Comparison of ENCODE assay signal across 9 cellular contexts in genomic region chr11:1826552-1827094, GRCh38. TPM values are rescaled to one million over a fixed set of nuclear protein-coding genes. Genes with fewer than 3 reads are reported as not detected.
A peak's percentile ranks its signal among the peaks of the same experiment; 100 is the strongest.
DNase-seq lines count a peak whose midpoint lies in the region; ATAC-seq and TF ChIP-seq lines count a peak whose summit lies in the region.
"Had no signal": no experiment of that assay in that cellular context is flagged by ENCODE, and none has a peak within 500 bp of the region (broad histone marks: within the 10 kb centered on the region; RNA-seq: fewer than 3 reads in every experiment).

No MANE protein-coding gene starts in this region.

- no peaks in the 10 kb centered on the region for H3K79me1 ChIP-seq in mesendoderm (ENCODE audit: low read length)

- H4K5ac ChIP-seq in mesendoderm (ENCODE audit: low read length), result no peak overlapping the region

- intact Hi-C loops in body of pancreas (cut with DNase I), result loop anchor here (5.0 kb wide), 1 partner anchor 51 kb away; no protein-coding TSS in a partner anchor

- TF ChIP-seq POLR2A in body of pancreas (IDR thresholded peaks at IDR 0.05), result no peak

- no peak overlapping the region for H4K8ac ChIP-seq in mesendoderm (ENCODE audit: low read depth, low read length)

- H3K9me2 ChIP-seq in Karpas-422 (replicated peaks; ENCODE audit: insufficient read depth, low read length), result no peaks in the 10 kb centered on the region

- H2BK15ac ChIP-seq in mesendoderm (replicated peaks; ENCODE audit: low read depth), result no peak overlapping the region

- no peak overlapping the region for H3K23ac ChIP-seq in mesendoderm (ENCODE audit: low read length)

- no peak overlapping the region for H3K4ac ChIP-seq in mesendoderm (ENCODE audit: low read depth, low read length)

- WGBS in body of pancreas, 2 donors, result 70% methylated on average over 14 of the region's 15 CpGs; no CpG with 5 or more reads in 1 of the 2 donors
- WGBS in mesendoderm (ENCODE audit: extremely low coverage, insufficient coverage, low lambda C conversion rate), result no CpG with 5 or more reads among the region's 15 CpGs

- TF ChIP-seq CTCF in AG09309 (IDR thresholded peaks at IDR 0.05; ENCODE audit: control insufficient read depth, insufficient read depth, low read depth, low read length, missing control alignments), result peak; percentile 41
- no peak for TF ChIP-seq CTCF in body of pancreas (IDR thresholded peaks at IDR 0.05)
- TF ChIP-seq CTCF in omental fat pad (IDR thresholded peaks at IDR 0.05), result no peak

- ATAC-seq in body of pancreas (peak; percentile 6), omental fat pad (ENCODE audit: low FRiP score) (no peak), GM18858 (IDR thresholded peaks at IDR 0.05; ENCODE audit: unreplicated experiment) (no peak)

- H2AK5ac ChIP-seq in mesendoderm (ENCODE audit: low read length), result no peak overlapping the region

- H3K9ac ChIP-seq in Karpas-422 (ENCODE audit: low read length) (no peak overlapping the region), mesendoderm (ENCODE audit: low read length) (no peak overlapping the region)

- H3K36me3 ChIP-seq in Karpas-422 (ENCODE audit: insufficient read depth, low read length) (no peaks in the 10 kb centered on the region), body of pancreas (replicated peaks in 1 of 2; ENCODE audit: insufficient read depth in 1 of 2, low read depth in 2 of 2) (no peaks in the 10 kb centered on the region), mesendoderm (ENCODE audit: control insufficient read depth, insufficient read depth, low read length) (no peaks in the 10 kb centered on the region)

- no peaks in the 10 kb centered on the region for H3K27me3 ChIP-seq in Karpas-422 (ENCODE audit: low read length)
- H3K27me3 ChIP-seq in body of pancreas, result no peaks in the 10 kb centered on the region
- H3K27me3 ChIP-seq in mesendoderm (ENCODE audit: insufficient read depth, low read length, poor library complexity), result no peaks in the 10 kb centered on the region

- no peaks in the 10 kb centered on the region for H3K4me1 ChIP-seq in Karpas-422 (ENCODE audit: low read length)
- peaks cover 67% of the 10 kb centered on the region for H3K4me1 ChIP-seq in body of pancreas
- H3K4me1 ChIP-seq in mesendoderm (ENCODE audit: control insufficient read depth, low read depth, low read length), result no peaks in the 10 kb centered on the region

- H3K56ac ChIP-seq in mesendoderm (ENCODE audit: low read length), result no peak overlapping the region

- H2AFZ ChIP-seq in Karpas-422 (ENCODE audit: low read length), result no peak overlapping the region

- H3K27ac ChIP-seq in Karpas-422 (ENCODE audit: low read length) (no peak overlapping the region), body of pancreas (peak overlapping the region; percentile 37 to 84 (median 74)), mesendoderm (ENCODE audit: low read depth, low read length) (no peak overlapping the region)

- H3K79me2 ChIP-seq in Karpas-422 (ENCODE audit: low read length) (no peaks in the 10 kb centered on the region), mesendoderm (ENCODE audit: control insufficient read depth, insufficient read depth, low read length) (no peaks in the 10 kb centered on the region)

- H3K4me3 ChIP-seq in AG09309 (ENCODE audit: control insufficient read depth, low read depth, low read length), result no peak overlapping the region
- H3K4me3 ChIP-seq in Karpas-422 (ENCODE audit: low read length), result no peak overlapping the region
- no peak overlapping the region for H3K4me3 ChIP-seq in body of pancreas
- no peak overlapping the region for H3K4me3 ChIP-seq in mesendoderm (ENCODE audit: low read length)

- no peaks in the 10 kb centered on the region for H3K9me3 ChIP-seq in Karpas-422 (ENCODE audit: low read length)
- H3K9me3 ChIP-seq in body of pancreas, result no peaks in the 10 kb centered on the region

- DNase-seq in AG09309 (ENCODE audit: low read depth) (peak; percentile 29), Karpas-422 (peak; percentile 48), body of pancreas (peak; percentile 56 to 65 (median 60)), mesendoderm (peak; percentile 35), omental fat pad (ENCODE audit: low spot score) (no peak), LoVo (ENCODE audit: low spot score) (no peak), NCI-H1694 (lab: John Stamatoyannopoulos, UW) (no peak)

- no peak overlapping the region for H2BK5ac ChIP-seq in mesendoderm (ENCODE audit: low read length)

- H3K4me2 ChIP-seq in Karpas-422 (ENCODE audit: low read depth, low read length, poor library complexity, severe bottlenecking), result no peak overlapping the region
- no peak overlapping the region for H3K4me2 ChIP-seq in mesendoderm (ENCODE audit: low read length)

- H3K18ac ChIP-seq in mesendoderm (ENCODE audit: low read length), result no peak overlapping the region

- H4K20me1 ChIP-seq in Karpas-422 (ENCODE audit: insufficient read depth, low read depth, low read length), result 0 out of 2 replicates have a peak, but pooled peaks cover 3% of the 10 kb centered on the region

- no peak overlapping the region for H2BK120ac ChIP-seq in mesendoderm (ENCODE audit: low read depth, low read length)

RNA-seq across cellular contexts. Expression of gene SYT8, which starts 8.2 kb away (rescaled TPM):
- total RNA-seq in Karpas-422 (2014; rRNA removed; shearing (Covaris generic); ENCODE audit: low replicate concordance), result 0.29 TPM in 1 of 2 replicates, not detected in the other
- 10 to 100 TPM in 1 of 2 donors, 1 to 10 TPM in 1; 6.0 to 32.6 TPM for total RNA-seq in body of pancreas
- polyA plus RNA-seq in mesendoderm (2013, experiment 1 of 2), result not detected
- polyA plus RNA-seq in mesendoderm (2013, experiment 2 of 2), result not detected
- total RNA-seq in omental fat pad, result not detected
- total RNA-seq: left cardiac atrium had no signal

RNA-seq across cellular contexts. Expression of gene TNNI2, which starts 12.2 kb away (rescaled TPM):
- 0.36 TPM in 1 of 2 replicates, not detected in the other for total RNA-seq in Karpas-422 (2014; rRNA removed; shearing (Covaris generic); ENCODE audit: low replicate concordance)
- total RNA-seq in body of pancreas, result 1 to 10 TPM; 3.4 to 3.6 TPM
- polyA plus RNA-seq in mesendoderm (2013, experiment 1 of 2), result not detected
- polyA plus RNA-seq in mesendoderm (2013, experiment 2 of 2), result not detected
- 1 to 10 TPM in 3 of 4 donors, not detected in 1; 1.4 to 3.7 (median 2.4) TPM for total RNA-seq in omental fat pad

RNA-seq across cellular contexts. Expression of gene LSP1, which starts 26.3 kb away (rescaled TPM):
- 46.9 and 115 TPM in 2 replicates for total RNA-seq in Karpas-422 (2014; rRNA removed; shearing (Covaris generic); ENCODE audit: low replicate concordance)
- total RNA-seq in body of pancreas, result 10 to 100 TPM in 1 of 2 donors, 1 to 10 TPM in 1; 9.9 to 11.5 TPM
- polyA plus RNA-seq in mesendoderm (2013, experiment 1 of 2), result 0.08 TPM
- 0.03 TPM for polyA plus RNA-seq in mesendoderm (2013, experiment 2 of 2)
- total RNA-seq in omental fat pad, result 10 to 100 TPM; 12.1 to 71.2 (median 49.8) TPM

Comparison
In these comparisons a context has a peak if more than half of its experiments do, and no peak if none do; other contexts are left out.
1. DNase-seq: peak in AG09309 (single experiment), Karpas-422 (single experiment), body of pancreas (4 of 4) and mesendoderm (single experiment); none in omental fat pad (single experiment), LoVo (single experiment) and NCI-H1694 (single experiment).
2. H3K27ac ChIP-seq: peak in body of pancreas (4 of 4); none in Karpas-422 (single experiment) and mesendoderm (single experiment).